Comparison of ENCODE assay signal across 8 cellular contexts in genomic region chr14:36520601-36521525, GRCh38. TPM values are rescaled to one million over a fixed set of nuclear protein-coding genes. Genes with fewer than 3 reads are reported as not detected.
DNase-seq lines count a peak whose midpoint lies in the region; ATAC-seq, FAIRE-seq and TF ChIP-seq lines count a peak whose summit lies in the region.

No MANE protein-coding gene starts in this region.

- H3K9me3 ChIP-seq in SK-N-MC (ENCODE audit: low read depth, low read length) (no peaks in the 10 kb centered on the region), thyroid gland (no peaks in the 10 kb centered on the region)

- no peak for FAIRE-seq in D721Med (lab: Jason Lieb, UNC)

- no peak overlapping the region for H3K9ac ChIP-seq in SK-N-MC (ENCODE audit: insufficient read length)

- 0 out of 2 replicates have a peak overlapping the region, but pooled peaks have one; percentile 12 for H3K4me3 ChIP-seq in SK-N-MC
- H3K4me3 ChIP-seq in thyroid gland (replicated peaks in 1 of 3) = peak overlapping the region; percentile 75 to 81 (median 80)

- WGBS in thyroid gland, 2 donors = 1% methylated on average over 46 to 50 of the region's 63 CpGs

- intact Hi-C loops in left ventricle myocardium superior (cut with micrococcal nuclease) (no loop called here), thyroid gland (cut with DNase I) (no loop called here)

- TF ChIP-seq CTCF in D721Med (IDR thresholded peaks at IDR 0.05; ENCODE audit: insufficient read depth, missing control alignments) (peak; percentile 12), thyroid gland (IDR thresholded peaks at IDR 0.05) (peak in 3 of 6 experiments; percentile 20 to 30 (median 25))

- peak in 1 of 2 donors; percentile 68 for TF ChIP-seq POLR2A in thyroid gland (IDR thresholded peaks at IDR 0.05)

- H3K4me1 ChIP-seq in thyroid gland = peaks cover 18 to 25% of the 10 kb centered on the region in 2 donors

- ATAC-seq in left ventricle myocardium superior (peak; percentile 50), GM21381 (IDR thresholded peaks at IDR 0.05; ENCODE audit: unreplicated experiment) (no peak)

- DNase-seq in D721Med (ENCODE audit: insufficient read length, low spot score) (no peak), HT-29 (ENCODE audit: low spot score) (peak; percentile 12), SK-N-MC (ENCODE audit: low read depth, low spot score) (no peak), left ventricle myocardium superior (peak; percentile 37), thyroid gland (peak; percentile 71 to 74), GM19238 (ENCODE audit: insufficient read length, low spot score) (no peak), hippocampal formation (lab: John Stamatoyannopoulos, UW) (no peak)

- H3K27me3 ChIP-seq in thyroid gland = no peaks in the 10 kb centered on the region

- H3K36me3 ChIP-seq in SK-N-MC (ENCODE audit: insufficient read depth, low read length) (no peaks in the 10 kb centered on the region), thyroid gland (peaks cover 21 to 29% of the 10 kb centered on the region in 2 donors)

- H3K27ac ChIP-seq in SK-N-MC = no peak overlapping the region
- peak overlapping the region; percentile 98 to 100 (median 99) for H3K27ac ChIP-seq in thyroid gland

RNA-seq across cellular contexts. Expression of gene NKX2-1, which starts 0.8 kb away (rescaled TPM):
- total RNA-seq in HT-29 (2014; rRNA removed; shearing (Covaris generic)) = not detected in 2 replicates
- not detected for total RNA-seq in left ventricle myocardium superior
- 100 to 1,000 TPM; 209 to 375 (median 310) TPM for total RNA-seq in thyroid gland

Comparison
In these comparisons a context has a peak if more than half of its experiments do, and no peak if none do; other contexts are left out.
1. DNase-seq: peak in HT-29 (single experiment), left ventricle myocardium superior (single experiment) and thyroid gland (2 of 2); none in D721Med (single experiment), SK-N-MC (single experiment), GM19238 (single experiment) and hippocampal formation (0 of 2).
2. RNA of gene NKX2-1, which starts 0.8 kb away (total RNA-seq): 209 to 375 TPM in thyroid gland; not detected in left ventricle myocardium superior (single experiment) and not detected in HT-29; every median in the first group is over 100 times any median in the second.